21 cellular contexts compared by ENCODE assay signal in genomic region chr9:69357854-69358220, GRCh38. TPM values are rescaled to one million over a fixed set of nuclear protein-coding genes. Genes with fewer than 3 reads are reported as not detected.
DNase-seq lines count a peak whose midpoint lies in the region; ATAC-seq and TF ChIP-seq lines count a peak whose summit lies in the region.
"Had no signal": no experiment of that assay in that cellular context is flagged by ENCODE, and none has a peak within 500 bp of the region (broad histone marks: within the 10 kb centered on the region; RNA-seq: fewer than 3 reads in every experiment).

No MANE protein-coding gene starts in this region.

- no peak for TF ChIP-seq EP300 in esophagus muscularis mucosa (IDR thresholded peaks at IDR 0.05)

- H3K36me3 ChIP-seq in heart left ventricle (no peaks in the 10 kb centered on the region), esophagus muscularis mucosa (no peaks in the 10 kb centered on the region), psoas muscle (ENCODE audit: insufficient read depth in 1 of 2, low read depth in 1 of 2) (peaks cover 0 to 3% of the 10 kb centered on the region in 2 donors), stomach smooth muscle (ENCODE audit: control insufficient read depth in 2 of 2, insufficient read depth in 2 of 2, low read length in 2 of 2) (no peaks in the 10 kb centered on the region)

- no peaks in the 10 kb centered on the region for H3K4me1 Mint-ChIP-seq in activated CD4-positive, alpha-beta T cell treated with anti-CD3 and anti-CD28 coated beads, Interleukin-2, amount 10 ng/mL, durations not matched to agents 24 days and 14 days
- H3K4me1 Mint-ChIP-seq: CD4-positive, CD25-positive, alpha-beta regulatory T cell had no signal

- peaks cover 5% of the 10 kb centered on the region for H3K27me3 Mint-ChIP-seq in activated CD4-positive, alpha-beta T cell treated with anti-CD3 and anti-CD28 coated beads, Interleukin-2, amount 10 ng/mL, durations not matched to agents 24 days and 14 days
- H3K27me3 Mint-ChIP-seq: CD4-positive, CD25-positive, alpha-beta regulatory T cell had no signal

- no peaks in the 10 kb centered on the region for H3K27me3 ChIP-seq in heart left ventricle
- no peaks in the 10 kb centered on the region for H3K27me3 ChIP-seq in esophagus muscularis mucosa
- H3K27me3 ChIP-seq in psoas muscle (ENCODE audit: insufficient read depth in 3 of 3, low read length in 2 of 3): no peaks in the 10 kb centered on the region
- no peaks in the 10 kb centered on the region for H3K27me3 ChIP-seq in stomach smooth muscle (ENCODE audit: control insufficient read depth in 1 of 2, insufficient read depth in 2 of 2, low read length in 2 of 2)

- TF ChIP-seq CTCF in heart left ventricle (IDR thresholded peaks at IDR 0.05) (no peak), esophagus muscularis mucosa (IDR thresholded peaks at IDR 0.05) (no peak), psoas muscle (IDR thresholded peaks at IDR 0.05) (no peak)

- 56 to 73% (median 68%) methylated on average over 4 of the region's 4 CpGs for WGBS in heart left ventricle, 4 donors
- 58% methylated on average over 4 of the region's 4 CpGs for WGBS in esophagus muscularis mucosa
- WGBS in psoas muscle, 3 donors: 21 to 43% (median 31%) methylated on average over 4 of the region's 4 CpGs

- H3K4me1 ChIP-seq in heart left ventricle (peaks cover 0 to 26% (median 7%) of the 10 kb centered on the region in 12 donors), esophagus muscularis mucosa (peaks cover 8 to 46% (median 34%) of the 10 kb centered on the region in 4 donors), psoas muscle (peaks cover 53% of the 10 kb centered on the region), stomach smooth muscle (ENCODE audit: control insufficient read depth, insufficient read depth, low read length) (peaks cover 15% of the 10 kb centered on the region)

- no peak overlapping the region for H3K9ac ChIP-seq in stomach smooth muscle (ENCODE audit: low read length in 2 of 2)

- H3K27ac ChIP-seq in heart left ventricle: peak overlapping the region in 11 of 12 donors; percentile 13 to 72 (median 53)
- H3K27ac ChIP-seq in esophagus muscularis mucosa (replicated peaks in 1 of 4): peak overlapping the region; percentile 40 to 62 (median 59)
- peak overlapping the region; percentile 67 for H3K27ac ChIP-seq in psoas muscle
- peak overlapping the region; percentile 62 for H3K27ac ChIP-seq in stomach smooth muscle (ENCODE audit: low read length)
- H3K27ac ChIP-seq: RWPE1 had no signal

- H3K4me3 ChIP-seq in heart left ventricle (no peak overlapping the region), esophagus muscularis mucosa (no peak overlapping the region), psoas muscle (peak overlapping the region; percentile 12), stomach smooth muscle (ENCODE audit: low read length in 2 of 2) (peak overlapping the region in 1 of 2 donors; percentile 47)

- H3K9me3 ChIP-seq in heart left ventricle: no peaks in the 10 kb centered on the region
- no peaks in the 10 kb centered on the region for H3K9me3 ChIP-seq in esophagus muscularis mucosa
- H3K9me3 ChIP-seq in psoas muscle: no peaks in the 10 kb centered on the region
- no peaks in the 10 kb centered on the region for H3K9me3 ChIP-seq in stomach smooth muscle (ENCODE audit: control insufficient read depth in 2 of 2, low read length in 2 of 2)

- no peak overlapping the region for H3K4me3 Mint-ChIP-seq in activated CD4-positive, alpha-beta T cell treated with anti-CD3 and anti-CD28 coated beads, Interleukin-2, amount 10 ng/mL, durations not matched to agents 24 days and 14 days
- H3K4me3 Mint-ChIP-seq: CD4-positive, CD25-positive, alpha-beta regulatory T cell had no signal

- no peak for TF ChIP-seq POLR2A in heart left ventricle (IDR thresholded peaks at IDR 0.05)
- TF ChIP-seq POLR2A in esophagus muscularis mucosa (IDR thresholded peaks at IDR 0.05; ENCODE audit: low read depth): no peak

- ATAC-seq in heart left ventricle: no peak
- ATAC-seq in left cardiac atrium: no peak
- ATAC-seq in psoas muscle: peak in 2 of 4 donors; percentile 50 to 70
- ATAC-seq in GM19452 (IDR thresholded peaks at IDR 0.05; ENCODE audit: unreplicated experiment): no peak
- ATAC-seq: HCT116 had no signal

- H3K27ac Mint-ChIP-seq in activated CD4-positive, alpha-beta T cell treated with anti-CD3 and anti-CD28 coated beads, Interleukin-2, amount 10 ng/mL, durations not matched to agents 24 days and 14 days: no peak overlapping the region
- H3K27ac Mint-ChIP-seq: CD4-positive, CD25-positive, alpha-beta regulatory T cell had no signal

- H3K36me3 Mint-ChIP-seq in activated CD4-positive, alpha-beta T cell treated with anti-CD3 and anti-CD28 coated beads, Interleukin-2, amount 10 ng/mL, durations not matched to agents 24 days and 14 days (ENCODE audit: low read depth): no peaks in the 10 kb centered on the region
- H3K36me3 Mint-ChIP-seq: CD4-positive, CD25-positive, alpha-beta regulatory T cell had no signal

- H3K9me3 Mint-ChIP-seq in activated CD4-positive, alpha-beta T cell treated with anti-CD3 and anti-CD28 coated beads, Interleukin-2, amount 10 ng/mL, durations not matched to agents 24 days and 14 days: no peaks in the 10 kb centered on the region

- intact Hi-C loops in heart left ventricle (cut with DNase I): no loop called here
- intact Hi-C loops in left cardiac atrium (cut with DNase I): no loop called here
- intact Hi-C loops in esophagus muscularis mucosa (cut with DNase I): no loop called here
- intact Hi-C loops in psoas muscle (cut with DNase I): no loop called here
- intact Hi-C loops in activated CD4-positive, alpha-beta T cell treated with anti-CD3 and anti-CD28 coated beads, Interleukin-2, amount 10 ng/mL, durations not matched to agents 24 days and 14 days (cut with micrococcal nuclease): no loop called here

- DNase-seq in heart left ventricle (no peak), left cardiac atrium (no peak), esophagus muscularis mucosa (ENCODE audit: extremely low spot score) (no peak), psoas muscle (no peak), NCI-H1930 (lab: John Stamatoyannopoulos, UW) (no peak)
- no peak for DNase-seq in activated CD4-positive, alpha-beta T cell treated with anti-CD3 and anti-CD28 coated beads, Interleukin-2, amount 10 ng/mL, durations not matched to agents 24 days and 14 days
- DNase-seq: 8988T; ACHN; CD4-positive, CD25-positive, alpha-beta regulatory T cell; DND-41; IMR-90; KG1; MM.1S; NCI-H2081; NCI-H2227 treated with DMSO at 0.1 percent for 48 hours; NCI-H526 treated with DMSO at 0.1 percent for 48 hours; SIG-M5 had no signal

RNA-seq across cellular contexts. Expression of gene ENTREP1, which starts 32.8 kb away (rescaled TPM):
- total RNA-seq in heart left ventricle (10 to 100 TPM; 16.6 to 29.1 (median 24.8) TPM), left cardiac atrium (10 to 100 TPM; 12.0 to 16.4 TPM), esophagus muscularis mucosa (10 to 100 TPM; 16.2 to 30.2 (median 20.4) TPM), psoas muscle (10 to 100 TPM; 19.6 to 35.7 (median 25.3) TPM)
- polyA plus RNA-seq in heart left ventricle (10 to 100 TPM; 12.6 to 15.7 TPM), psoas muscle (10 to 100 TPM in 2 of 3 donors, 1 to 10 TPM in 1; 5.1 to 13.9 (median 12.4) TPM)
- not detected in 2 replicates for total RNA-seq in activated CD4-positive, alpha-beta T cell treated with anti-CD3 and anti-CD28 coated beads, Interleukin-2, amount 10 ng/mL, durations not matched to agents 24 days and 14 days
- total RNA-seq: CD4-positive, CD25-positive, alpha-beta regulatory T cell; IMR-90 had no signal
- polyA plus RNA-seq: CD4-positive, CD25-positive, alpha-beta regulatory T cell; IMR-90 had no signal

Comparison
In these comparisons a context has a peak if more than half of its experiments do, and no peak if none do; other contexts are left out.
1. RNA of gene ENTREP1, which starts 32.8 kb away (total RNA-seq): 19.6 to 35.7 TPM in psoas muscle, 16.6 to 29.1 TPM in heart left ventricle, 16.2 to 30.2 TPM in esophagus muscularis mucosa and 12.0 to 16.4 TPM in left cardiac atrium; not detected in activated CD4-positive, alpha-beta T cell treated with anti-CD3 and anti-CD28 coated beads, Interleukin-2, amount 10 ng/mL, durations not matched to agents 24 days and 14 days; every median in the first group is over 10 times any median in the second.
2. Peak in every context shown above with its lines, with median percentiles within 50 percentile points of each other: H3K27ac ChIP-seq.